Comparison of ENCODE assay signal across 9 cellular contexts in genomic region chr10:73810358-73810734, GRCh38. TPM values are rescaled to one million over a fixed set of nuclear protein-coding genes. Genes with fewer than 3 reads are reported as not detected.
DNase-seq lines count a peak whose midpoint lies in the region; ATAC-seq and TF ChIP-seq lines count a peak whose summit lies in the region.
"Had no signal": no experiment of that assay in that cellular context is flagged by ENCODE, and none has a peak within 500 bp of the region (broad histone marks: within the 10 kb centered on the region; RNA-seq: fewer than 3 reads in every experiment).

No MANE protein-coding gene starts in this region.

- H3K36me3 ChIP-seq in ACC112 (ENCODE audit: insufficient read depth, low read length) (peaks cover 14% of the 10 kb centered on the region; the same call in 1 of the 2 replicates), KOPT-K1 (ENCODE audit: insufficient read depth, low read length) (peaks cover 71% of the 10 kb centered on the region), breast epithelium (no peaks in the 10 kb centered on the region), mucosa of stomach (ENCODE audit: control insufficient read depth, insufficient read depth, low read length) (peaks cover 12% of the 10 kb centered on the region)

- intact Hi-C loops in breast epithelium (cut with DNase I; ENCODE audit: low total_unique reads): no loop called here

- no peak for TF ChIP-seq POLR2A in breast epithelium (IDR thresholded peaks at IDR 0.05)

- DNase-seq in breast epithelium (ENCODE audit: low spot score in 2 of 2): no peak
- no peak for DNase-seq in activated effector memory CD4-positive, alpha-beta T cell treated with anti-CD3 and anti-CD28 coated beads, Interleukin-2, amount 50 U/mL, for 16 hours
- no peak for DNase-seq in stimulated activated CD4-positive, alpha-beta T cell treated with anti-CD3 and anti-CD28 coated beads, Interleukin-15, amount 100 ng/mL, for 24 hours
- DNase-seq: SHP77 had no signal

- no peak overlapping the region for H3K27ac ChIP-seq in ACC112 (ENCODE audit: low read depth, low read length)
- peak overlapping the region; percentile 90 for H3K27ac ChIP-seq in KOPT-K1 (ENCODE audit: low read depth, low read length, poor library complexity, severe bottlenecking)
- no peak overlapping the region for H3K27ac ChIP-seq in breast epithelium

- peak overlapping the region; percentile 69 for H2AFZ ChIP-seq in ACC112 (ENCODE audit: low read length, unreplicated experiment)

- H3K27me3 ChIP-seq in ACC112 (ENCODE audit: insufficient read depth, low read length) (no peaks in the 10 kb centered on the region), breast epithelium (no peaks in the 10 kb centered on the region), mucosa of stomach (ENCODE audit: control insufficient read depth, insufficient read depth, low read length) (no peaks in the 10 kb centered on the region)

- peak overlapping the region; percentile 67 for H3K9ac ChIP-seq in mucosa of stomach (ENCODE audit: low read length)

- no peaks in the 10 kb centered on the region for H3K9me3 ChIP-seq in KOPT-K1 (ENCODE audit: insufficient read depth, low read length, poor library complexity, severe bottlenecking)
- H3K9me3 ChIP-seq in breast epithelium: no peaks in the 10 kb centered on the region
- H3K9me3 ChIP-seq in mucosa of stomach (ENCODE audit: control insufficient read depth, low read length): no peaks in the 10 kb centered on the region

- no peak for TF ChIP-seq CTCF in breast epithelium (IDR thresholded peaks at IDR 0.05)

- ATAC-seq in HG02642 (IDR thresholded peaks at IDR 0.05; ENCODE audit: poor library complexity, unreplicated experiment): no peak
- no peak for ATAC-seq in GM18870 (IDR thresholded peaks at IDR 0.05; ENCODE audit: unreplicated experiment)

- peaks cover under 1% of the 10 kb centered on the region for H3K4me1 ChIP-seq in ACC112 (ENCODE audit: control insufficient read depth, insufficient read depth, low read length, unreplicated experiment)
- no peaks in the 10 kb centered on the region for H3K4me1 ChIP-seq in breast epithelium
- H3K4me1 ChIP-seq in mucosa of stomach (ENCODE audit: control insufficient read depth, insufficient read depth, low read length): no peaks in the 10 kb centered on the region

- H3K4me3 ChIP-seq in ACC112 (ENCODE audit: low read depth, low read length) (peak overlapping the region; percentile 96), breast epithelium (peak overlapping the region; percentile 80 to 97 (median 93)), mucosa of stomach (ENCODE audit: low read length) (no peak overlapping the region)

- H3K79me2 ChIP-seq in ACC112 (ENCODE audit: control insufficient read depth, insufficient read depth, low read length, unreplicated experiment): peaks cover 11% of the 10 kb centered on the region

RNA-seq across cellular contexts. Expression of gene NDST2, which starts 1.1 kb away (rescaled TPM):
- total RNA-seq in breast epithelium: 10 to 100 TPM; 30.7 to 37.7 (median 33.8) TPM

RNA-seq across cellular contexts. Expression of gene ZSWIM8, which starts 24.9 kb away (rescaled TPM):
- total RNA-seq in breast epithelium: 10 to 100 TPM; 79.2 to 87.8 (median 84.2) TPM

RNA-seq across cellular contexts. Expression of gene CHCHD1, which starts 28.5 kb away (rescaled TPM):
- total RNA-seq in breast epithelium: 10 to 100 TPM; 25.1 to 37.0 (median 29.9) TPM
